ENCODE assay signal across 1 cellular context in genomic region chr15:96049766-96050165, GRCh38.
TF ChIP-seq lines count a peak whose summit lies in the region.

No MANE protein-coding gene starts in this region.

TF ChIP-seq in K562, 482 proteins besides CTCF, POLR2A, EP300 and RAD21 (continued from another document):
- TF ChIP-seq, protein P1, sequence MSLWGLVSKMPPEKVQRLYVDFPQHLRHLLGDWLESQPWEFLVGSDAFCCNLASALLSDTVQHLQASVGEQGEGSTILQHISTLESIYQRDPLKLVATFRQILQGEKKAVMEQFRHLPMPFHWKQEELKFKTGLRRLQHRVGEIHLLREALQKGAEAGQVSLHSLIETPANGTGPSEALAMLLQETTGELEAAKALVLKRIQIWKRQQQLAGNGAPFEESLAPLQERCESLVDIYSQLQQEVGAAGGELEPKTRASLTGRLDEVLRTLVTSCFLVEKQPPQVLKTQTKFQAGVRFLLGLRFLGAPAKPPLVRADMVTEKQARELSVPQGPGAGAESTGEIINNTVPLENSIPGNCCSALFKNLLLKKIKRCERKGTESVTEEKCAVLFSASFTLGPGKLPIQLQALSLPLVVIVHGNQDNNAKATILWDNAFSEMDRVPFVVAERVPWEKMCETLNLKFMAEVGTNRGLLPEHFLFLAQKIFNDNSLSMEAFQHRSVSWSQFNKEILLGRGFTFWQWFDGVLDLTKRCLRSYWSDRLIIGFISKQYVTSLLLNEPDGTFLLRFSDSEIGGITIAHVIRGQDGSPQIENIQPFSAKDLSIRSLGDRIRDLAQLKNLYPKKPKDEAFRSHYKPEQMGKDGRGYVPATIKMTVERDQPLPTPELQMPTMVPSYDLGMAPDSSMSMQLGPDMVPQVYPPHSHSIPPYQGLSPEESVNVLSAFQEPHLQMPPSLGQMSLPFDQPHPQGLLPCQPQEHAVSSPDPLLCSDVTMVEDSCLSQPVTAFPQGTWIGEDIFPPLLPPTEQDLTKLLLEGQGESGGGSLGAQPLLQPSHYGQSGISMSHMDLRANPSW (CRISPR knock-in tag; IDR thresholded peaks at IDR 0.05), result no peak
- TF ChIP-seq ESRRA (IDR thresholded peaks at IDR 0.05; ENCODE audit: borderline replicate concordance, low read depth) (no peak), CREM (IDR thresholded peaks at IDR 0.05; ENCODE audit: low read depth) (no peak), ZNF263 (CRISPR knock-in tag; IDR thresholded peaks at IDR 0.05; ENCODE audit: borderline replicate concordance) (no peak), IFI16 (CRISPR knock-in tag; IDR thresholded peaks at IDR 0.05) (no peak)
- TF ChIP-seq, protein P2, sequence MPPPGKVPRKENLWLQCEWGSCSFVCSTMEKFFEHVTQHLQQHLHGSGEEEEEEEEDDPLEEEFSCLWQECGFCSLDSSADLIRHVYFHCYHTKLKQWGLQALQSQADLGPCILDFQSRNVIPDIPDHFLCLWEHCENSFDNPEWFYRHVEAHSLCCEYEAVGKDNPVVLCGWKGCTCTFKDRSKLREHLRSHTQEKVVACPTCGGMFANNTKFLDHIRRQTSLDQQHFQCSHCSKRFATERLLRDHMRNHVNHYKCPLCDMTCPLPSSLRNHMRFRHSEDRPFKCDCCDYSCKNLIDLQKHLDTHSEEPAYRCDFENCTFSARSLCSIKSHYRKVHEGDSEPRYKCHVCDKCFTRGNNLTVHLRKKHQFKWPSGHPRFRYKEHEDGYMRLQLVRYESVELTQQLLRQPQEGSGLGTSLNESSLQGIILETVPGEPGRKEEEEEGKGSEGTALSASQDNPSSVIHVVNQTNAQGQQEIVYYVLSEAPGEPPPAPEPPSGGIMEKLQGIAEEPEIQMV (tag; conservative IDR thresholded peaks at IDR 0.05; ENCODE audit: low read depth), result no peak
